ENCODE assay signal across 1 cellular context in the genomic region with DNA sequence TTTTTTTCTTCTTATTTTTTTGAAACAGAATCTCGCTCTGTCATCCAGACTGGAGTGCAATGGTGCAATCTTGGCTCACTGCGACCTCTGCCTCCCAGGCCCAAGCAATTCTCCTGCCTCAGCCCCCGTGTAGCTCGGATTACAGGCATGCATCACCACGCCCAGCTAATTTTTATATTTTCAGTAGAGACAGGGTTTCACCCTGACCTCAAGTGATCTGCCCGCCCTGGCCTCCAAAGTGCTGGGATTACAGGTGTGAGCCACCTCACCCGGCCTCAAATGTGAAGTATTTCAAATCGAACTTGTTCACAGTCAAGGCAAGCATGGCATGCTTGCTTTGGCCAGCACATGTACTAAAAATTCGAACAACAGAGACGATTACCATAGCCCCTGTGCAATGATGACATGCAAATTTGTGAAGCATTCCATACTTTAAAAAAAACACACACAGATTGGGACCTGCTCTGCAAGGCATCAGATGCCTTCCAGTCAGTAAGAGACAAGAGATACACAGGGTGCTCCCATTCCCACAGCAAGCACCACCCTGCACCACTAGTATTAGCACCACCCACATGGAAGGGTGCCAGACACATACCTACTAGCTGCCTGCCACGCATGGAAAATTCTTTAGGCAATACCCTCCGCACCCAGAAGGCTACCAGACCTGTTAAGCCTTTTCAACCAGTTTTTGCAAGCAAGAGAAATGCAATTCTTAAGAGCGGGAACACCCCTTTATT.
TF ChIP-seq lines count a peak whose summit lies in the region.

No MANE protein-coding gene starts in this region.

TF ChIP-seq in HepG2, 621 proteins besides CTCF, POLR2A, EP300 and RAD21 (continued from another document and continues in another):
- TF ChIP-seq LCORL (IDR thresholded peaks at IDR 0.05) (no peak), LCORL (CRISPR knock-in tag; IDR thresholded peaks at IDR 0.05) (peak; percentile 40; the same call in 1 of the 2 replicates), ZBTB38 (CRISPR knock-in tag; IDR thresholded peaks at IDR 0.05) (peak; percentile 20; the same call in 1 of the 2 replicates), MYC (CRISPR knock-in tag; IDR thresholded peaks at IDR 0.05; ENCODE audit: borderline replicate concordance) (peak; percentile 50; the same call in 1 of the 2 replicates), NR2F6 (IDR thresholded peaks at IDR 0.05) (0 out of 2 replicates have a peak, but pooled peaks have one; percentile 12), NR2F6 (CRISPR knock-in tag; IDR thresholded peaks at IDR 0.05) (no peak), SIX1 (CRISPR knock-in tag; IDR thresholded peaks at IDR 0.05; ENCODE audit: borderline replicate concordance) (peak; percentile 54; the same call in 1 of the 2 replicates), MAFK (conservative IDR thresholded peaks at IDR 0.05 in 1 of 2, IDR thresholded peaks at IDR 0.05 in 1 of 2; ENCODE audit: low read length in 2 of 2) (0 out of 4 replicates have a peak, but pooled peaks of 1 of the 2 experiments have one; percentile 6), ZFP90 (CRISPR knock-in tag; IDR thresholded peaks at IDR 0.05; ENCODE audit: borderline replicate concordance) (0 out of 2 replicates have a peak, but pooled peaks have one; percentile 56), ZNF547 (CRISPR knock-in tag; IDR thresholded peaks at IDR 0.05) (peak; percentile 19; the same call in 1 of the 2 replicates), CEBPB (IDR thresholded peaks at IDR 0.05; ENCODE audit: borderline replicate concordance, low read depth, low read length) (peak; percentile 65; the same call in 1 of the 2 replicates), PHB2 (IDR thresholded peaks at IDR 0.05; ENCODE audit: partially characterized antibody) (no peak), SMAD1 (CRISPR knock-in tag; IDR thresholded peaks at IDR 0.05; ENCODE audit: borderline replicate concordance, low read depth) (no peak), SUZ12 (IDR thresholded peaks at IDR 0.05; ENCODE audit: low read depth, low read length) (no peak), NFE2L2 (IDR thresholded peaks at IDR 0.05; ENCODE audit: low read length) (peak; percentile 24; the same call in 1 of the 2 replicates), NKX3-1 (CRISPR knock-in tag; IDR thresholded peaks at IDR 0.05) (0 out of 2 replicates have a peak, but pooled peaks have one; percentile 26), ZNF350 (CRISPR knock-in tag; IDR thresholded peaks at IDR 0.05; ENCODE audit: borderline replicate concordance, low read depth) (peak; percentile 24; the same call in 1 of the 2 replicates), NFKBIZ (CRISPR knock-in tag; IDR thresholded peaks at IDR 0.05) (no peak), HOXA9 (CRISPR knock-in tag; IDR thresholded peaks at IDR 0.05; ENCODE audit: borderline replicate concordance) (no peak), NCOR1 (IDR thresholded peaks at IDR 0.05; ENCODE audit: borderline replicate concordance, low read length) (peak; percentile 20; the same call in 1 of the 2 replicates), ZNF264 (CRISPR knock-in tag; IDR thresholded peaks at IDR 0.05) (0 out of 2 replicates have a peak, but pooled peaks have one; percentile 25), ZNF501 (CRISPR knock-in tag; IDR thresholded peaks at IDR 0.05) (peak; percentile 40; the same call in 1 of the 2 replicates), KLF11 (CRISPR knock-in tag; IDR thresholded peaks at IDR 0.05) (no peak; the same call in 1 of the 2 replicates), ZNF619 (CRISPR knock-in tag; IDR thresholded peaks at IDR 0.05) (no peak), ZNF44 (CRISPR knock-in tag; IDR thresholded peaks at IDR 0.05) (0 out of 2 replicates have a peak, but pooled peaks have one; percentile 22), ZFP36 (IDR thresholded peaks at IDR 0.05; ENCODE audit: borderline replicate concordance, low read depth, low read length, partially characterized antibody) (no peak), TEAD3 (CRISPR knock-in tag; optimal IDR thresholded peaks at IDR 0.05; ENCODE audit: borderline replicate concordance) (peak; percentile 79), DNMT3B (CRISPR knock-in tag; conservative IDR thresholded peaks at IDR 0.05) (peak; percentile 48; the same call in 1 of the 2 replicates), SIX4 (CRISPR knock-in tag; IDR thresholded peaks at IDR 0.05) (peak; percentile 83), DMAP1 (CRISPR knock-in tag; IDR thresholded peaks at IDR 0.05) (0 out of 2 replicates have a peak, but pooled peaks have one; percentile 24), CEBPG (CRISPR knock-in tag; IDR thresholded peaks at IDR 0.05) (peak; percentile 61), ZKSCAN8 (CRISPR knock-in tag; IDR thresholded peaks at IDR 0.05; ENCODE audit: borderline replicate concordance) (0 out of 2 replicates have a peak, but pooled peaks have one; percentile 12), FIP1L1 (IDR thresholded peaks at IDR 0.05; ENCODE audit: borderline replicate concordance, insufficient read depth, low read depth, low read length) (no peak)
- TF ChIP-seq, protein P1, sequence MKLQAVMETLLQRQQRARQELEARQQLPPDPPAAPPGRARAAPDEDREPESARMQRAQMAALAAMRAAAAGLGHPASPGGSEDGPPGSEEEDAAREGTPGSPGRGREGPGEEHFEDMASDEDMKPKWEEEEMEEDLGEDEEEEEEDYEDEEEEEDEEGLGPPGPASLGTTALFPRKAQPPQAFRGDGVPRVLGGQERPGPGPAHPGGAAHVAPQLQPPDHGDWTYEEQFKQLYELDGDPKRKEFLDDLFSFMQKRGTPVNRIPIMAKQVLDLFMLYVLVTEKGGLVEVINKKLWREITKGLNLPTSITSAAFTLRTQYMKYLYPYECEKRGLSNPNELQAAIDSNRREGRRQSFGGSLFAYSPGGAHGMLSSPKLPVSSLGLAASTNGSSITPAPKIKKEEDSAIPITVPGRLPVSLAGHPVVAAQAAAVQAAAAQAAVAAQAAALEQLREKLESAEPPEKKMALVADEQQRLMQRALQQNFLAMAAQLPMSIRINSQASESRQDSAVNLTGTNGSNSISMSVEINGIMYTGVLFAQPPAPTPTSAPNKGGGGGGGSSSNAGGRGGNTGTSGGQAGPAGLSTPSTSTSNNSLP (IDR thresholded peaks at IDR 0.05; ENCODE audit: low read depth, low read length) = peak; percentile 52
- TF ChIP-seq, protein P2, sequence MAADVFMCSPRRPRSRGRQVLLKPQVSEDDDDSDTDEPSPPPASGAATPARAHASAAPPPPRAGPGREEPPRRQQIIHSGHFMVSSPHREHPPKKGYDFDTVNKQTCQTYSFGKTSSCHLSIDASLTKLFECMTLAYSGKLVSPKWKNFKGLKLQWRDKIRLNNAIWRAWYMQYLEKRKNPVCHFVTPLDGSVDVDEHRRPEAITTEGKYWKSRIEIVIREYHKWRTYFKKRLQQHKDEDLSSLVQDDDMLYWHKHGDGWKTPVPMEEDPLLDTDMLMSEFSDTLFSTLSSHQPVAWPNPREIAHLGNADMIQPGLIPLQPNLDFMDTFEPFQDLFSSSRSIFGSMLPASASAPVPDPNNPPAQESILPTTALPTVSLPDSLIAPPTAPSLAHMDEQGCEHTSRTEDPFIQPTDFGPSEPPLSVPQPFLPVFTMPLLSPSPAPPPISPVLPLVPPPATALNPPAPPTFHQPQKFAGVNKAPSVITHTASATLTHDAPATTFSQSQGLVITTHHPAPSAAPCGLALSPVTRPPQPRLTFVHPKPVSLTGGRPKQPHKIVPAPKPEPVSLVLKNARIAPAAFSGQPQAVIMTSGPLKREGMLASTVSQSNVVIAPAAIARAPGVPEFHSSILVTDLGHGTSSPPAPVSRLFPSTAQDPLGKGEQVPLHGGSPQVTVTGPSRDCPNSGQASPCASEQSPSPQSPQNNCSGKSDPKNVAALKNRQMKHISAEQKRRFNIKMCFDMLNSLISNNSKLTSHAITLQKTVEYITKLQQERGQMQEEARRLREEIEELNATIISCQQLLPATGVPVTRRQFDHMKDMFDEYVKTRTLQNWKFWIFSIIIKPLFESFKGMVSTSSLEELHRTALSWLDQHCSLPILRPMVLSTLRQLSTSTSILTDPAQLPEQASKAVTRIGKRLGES (CRISPR knock-in tag; IDR thresholded peaks at IDR 0.05; ENCODE audit: borderline replicate concordance) = 0 out of 2 replicates have a peak, but pooled peaks have one; percentile 33
- TF ChIP-seq, protein P3, sequence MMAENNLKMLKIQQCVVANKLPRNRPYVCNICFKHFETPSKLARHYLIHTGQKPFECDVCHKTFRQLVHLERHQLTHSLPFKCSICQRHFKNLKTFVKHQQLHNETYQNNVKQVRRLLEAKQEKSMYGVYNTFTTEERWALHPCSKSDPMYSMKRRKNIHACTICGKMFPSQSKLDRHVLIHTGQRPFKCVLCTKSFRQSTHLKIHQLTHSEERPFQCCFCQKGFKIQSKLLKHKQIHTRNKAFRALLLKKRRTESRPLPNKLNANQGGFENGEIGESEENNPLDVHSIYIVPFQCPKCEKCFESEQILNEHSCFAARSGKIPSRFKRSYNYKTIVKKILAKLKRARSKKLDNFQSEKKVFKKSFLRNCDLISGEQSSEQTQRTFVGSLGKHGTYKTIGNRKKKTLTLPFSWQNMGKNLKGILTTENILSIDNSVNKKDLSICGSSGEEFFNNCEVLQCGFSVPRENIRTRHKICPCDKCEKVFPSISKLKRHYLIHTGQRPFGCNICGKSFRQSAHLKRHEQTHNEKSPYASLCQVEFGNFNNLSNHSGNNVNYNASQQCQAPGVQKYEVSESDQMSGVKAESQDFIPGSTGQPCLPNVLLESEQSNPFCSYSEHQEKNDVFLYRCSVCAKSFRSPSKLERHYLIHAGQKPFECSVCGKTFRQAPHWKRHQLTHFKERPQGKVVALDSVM (CRISPR knock-in tag; IDR thresholded peaks at IDR 0.05) = 0 out of 2 replicates have a peak, but pooled peaks have one; percentile 11
- TF ChIP-seq, protein P4, sequence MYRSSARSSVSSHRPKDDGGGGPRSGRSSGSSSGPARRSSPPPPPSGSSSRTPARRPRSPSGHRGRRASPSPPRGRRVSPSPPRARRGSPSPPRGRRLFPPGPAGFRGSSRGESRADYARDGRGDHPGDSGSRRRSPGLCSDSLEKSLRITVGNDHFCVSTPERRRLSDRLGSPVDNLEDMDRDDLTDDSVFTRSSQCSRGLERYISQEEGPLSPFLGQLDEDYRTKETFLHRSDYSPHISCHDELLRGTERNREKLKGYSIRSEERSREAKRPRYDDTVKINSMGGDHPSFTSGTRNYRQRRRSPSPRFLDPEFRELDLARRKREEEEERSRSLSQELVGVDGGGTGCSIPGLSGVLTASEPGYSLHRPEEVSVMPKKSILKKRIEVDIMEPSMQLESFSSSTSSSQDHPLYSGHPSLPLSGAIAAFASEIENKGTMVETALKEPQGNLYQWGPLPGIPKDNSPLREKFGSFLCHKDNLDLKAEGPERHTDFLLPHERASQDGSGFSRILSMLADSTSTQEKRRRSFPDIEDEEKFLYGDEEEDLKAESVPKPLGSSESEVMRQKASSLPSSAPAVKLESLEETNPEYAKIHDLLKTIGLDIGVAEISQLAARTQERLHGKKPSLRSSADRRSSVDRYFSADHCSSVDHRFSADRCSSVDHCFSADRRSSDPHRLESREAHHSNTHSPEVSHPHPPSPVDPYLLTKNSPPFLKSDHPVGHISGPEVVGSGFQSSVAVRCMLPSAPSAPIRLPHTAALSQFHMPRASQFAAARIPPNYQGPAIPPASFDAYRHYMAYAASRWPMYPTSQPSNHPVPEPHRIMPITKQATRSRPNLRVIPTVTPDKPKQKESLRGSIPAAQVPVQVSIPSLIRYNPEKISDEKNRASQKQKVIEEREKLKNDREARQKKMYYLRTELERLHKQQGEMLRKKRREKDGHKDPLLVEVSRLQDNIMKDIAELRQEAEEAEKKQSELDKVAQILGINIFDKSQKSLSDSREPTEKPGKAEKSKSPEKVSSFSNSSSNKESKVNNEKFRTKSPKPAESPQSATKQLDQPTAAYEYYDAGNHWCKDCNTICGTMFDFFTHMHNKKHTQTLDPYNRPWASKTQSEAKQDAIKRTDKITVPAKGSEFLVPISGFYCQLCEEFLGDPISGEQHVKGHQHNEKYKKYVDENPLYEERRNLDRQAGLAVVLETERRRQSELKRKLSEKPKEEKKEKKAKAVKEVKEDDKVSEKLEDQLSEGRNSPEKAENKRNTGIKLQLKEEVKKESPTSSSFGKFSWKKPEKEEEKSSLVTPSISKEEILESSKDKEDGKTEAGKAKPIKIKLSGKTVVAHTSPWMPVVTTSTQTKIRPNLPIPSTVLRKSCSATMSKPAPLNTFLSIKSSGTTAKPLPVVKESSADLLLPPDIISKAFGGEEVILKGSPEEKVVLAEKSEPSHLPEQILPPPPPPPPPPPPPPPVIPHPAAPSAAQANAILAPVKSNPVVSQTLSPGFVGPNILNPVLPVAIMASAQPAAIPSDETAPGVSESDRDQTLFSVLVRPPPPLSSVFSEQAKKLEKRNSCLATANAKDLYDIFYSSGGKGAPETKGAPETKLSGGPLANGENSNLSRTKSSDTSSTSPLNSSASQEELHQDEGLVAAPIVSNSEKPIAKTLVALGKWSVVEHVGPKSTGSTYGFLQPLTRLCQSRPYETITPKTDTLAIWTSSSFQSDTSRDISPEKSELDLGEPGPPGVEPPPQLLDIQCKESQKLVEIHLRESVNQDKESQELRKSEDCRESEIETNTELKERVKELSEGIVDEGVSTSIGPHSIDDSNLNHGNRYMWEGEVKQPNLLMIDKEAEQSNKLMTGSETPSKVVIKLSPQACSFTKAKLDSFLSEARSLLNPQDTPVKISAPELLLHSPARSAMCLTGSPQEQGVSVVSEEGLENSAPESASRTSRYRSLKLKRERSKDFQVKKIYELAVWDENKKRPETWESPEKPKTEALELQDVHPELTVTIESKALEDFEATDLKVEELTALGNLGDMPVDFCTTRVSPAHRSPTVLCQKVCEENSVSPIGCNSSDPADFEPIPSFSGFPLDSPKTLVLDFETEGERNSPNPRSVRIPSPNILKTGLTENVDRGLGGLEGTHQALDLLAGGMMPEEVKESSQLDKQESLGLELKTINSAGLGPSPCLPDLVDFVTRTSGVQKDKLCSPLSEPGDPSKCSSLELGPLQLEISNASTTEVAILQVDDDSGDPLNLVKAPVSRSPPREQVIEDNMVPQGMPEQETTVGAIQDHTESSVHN (CRISPR knock-in tag; IDR thresholded peaks at IDR 0.05) = no peak
- TF ChIP-seq, protein P5, sequence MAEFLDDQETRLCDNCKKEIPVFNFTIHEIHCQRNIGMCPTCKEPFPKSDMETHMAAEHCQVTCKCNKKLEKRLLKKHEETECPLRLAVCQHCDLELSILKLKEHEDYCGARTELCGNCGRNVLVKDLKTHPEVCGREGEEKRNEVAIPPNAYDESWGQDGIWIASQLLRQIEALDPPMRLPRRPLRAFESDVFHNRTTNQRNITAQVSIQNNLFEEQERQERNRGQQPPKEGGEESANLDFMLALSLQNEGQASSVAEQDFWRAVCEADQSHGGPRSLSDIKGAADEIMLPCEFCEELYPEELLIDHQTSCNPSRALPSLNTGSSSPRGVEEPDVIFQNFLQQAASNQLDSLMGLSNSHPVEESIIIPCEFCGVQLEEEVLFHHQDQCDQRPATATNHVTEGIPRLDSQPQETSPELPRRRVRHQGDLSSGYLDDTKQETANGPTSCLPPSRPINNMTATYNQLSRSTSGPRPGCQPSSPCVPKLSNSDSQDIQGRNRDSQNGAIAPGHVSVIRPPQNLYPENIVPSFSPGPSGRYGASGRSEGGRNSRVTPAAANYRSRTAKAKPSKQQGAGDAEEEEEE (CRISPR knock-in tag; IDR thresholded peaks at IDR 0.05; ENCODE audit: borderline replicate concordance) = no peak
- TF ChIP-seq, protein P6, sequence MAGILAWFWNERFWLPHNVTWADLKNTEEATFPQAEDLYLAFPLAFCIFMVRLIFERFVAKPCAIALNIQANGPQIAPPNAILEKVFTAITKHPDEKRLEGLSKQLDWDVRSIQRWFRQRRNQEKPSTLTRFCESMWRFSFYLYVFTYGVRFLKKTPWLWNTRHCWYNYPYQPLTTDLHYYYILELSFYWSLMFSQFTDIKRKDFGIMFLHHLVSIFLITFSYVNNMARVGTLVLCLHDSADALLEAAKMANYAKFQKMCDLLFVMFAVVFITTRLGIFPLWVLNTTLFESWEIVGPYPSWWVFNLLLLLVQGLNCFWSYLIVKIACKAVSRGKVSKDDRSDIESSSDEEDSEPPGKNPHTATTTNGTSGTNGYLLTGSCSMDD (CRISPR knock-in tag; IDR thresholded peaks at IDR 0.05) = 0 out of 2 replicates have a peak, but pooled peaks have one; percentile 27
